In genomic region chr10:119378737-119379067, GRCh38 we compare ENCODE assay signal across 23 cellular contexts.
DNase-seq lines count a peak whose midpoint lies in the region; ATAC-seq and TF ChIP-seq lines count a peak whose summit lies in the region.
"Had no signal": no experiment of that assay in that cellular context is flagged by ENCODE, and none has a peak within 500 bp of the region (broad histone marks: within the 10 kb centered on the region; RNA-seq: fewer than 3 reads in every experiment).

No MANE protein-coding gene starts in this region.

- no peak overlapping the region for H2BK120ac ChIP-seq in neuronal stem cell (ENCODE audit: low read depth, low read length)

- H3K18ac ChIP-seq in neuronal stem cell (ENCODE audit: low read length): no peak overlapping the region

- ATAC-seq in Right ventricle myocardium superior (ENCODE audit: poor library complexity): peak; percentile 48
- ATAC-seq in GM21515 (IDR thresholded peaks at IDR 0.05; ENCODE audit: unreplicated experiment): no peak

- H3K14ac ChIP-seq in neuronal stem cell (ENCODE audit: low read length): no peak overlapping the region

- TF ChIP-seq EP300 in tibial nerve (IDR thresholded peaks at IDR 0.05): no peak

- H2AK5ac ChIP-seq in neuronal stem cell (ENCODE audit: low read depth, low read length): peak overlapping the region; percentile 33

- peak overlapping the region; percentile 54 for H3K27ac Mint-ChIP-seq in activated naive CD4-positive, alpha-beta T cell treated with anti-CD3 and anti-CD28 coated beads, Interleukin-2, amount 50 U/mL, for 24 hours
- H3K27ac Mint-ChIP-seq: activated naive CD8-positive, alpha-beta T cell treated with anti-CD3 and anti-CD28 coated beads for 36 hours; endodermal cell had no signal

- peaks cover 7 to 19% of the 10 kb centered on the region in 2 donors for H3K4me1 ChIP-seq in neuronal stem cell (ENCODE audit: control insufficient read depth in 2 of 2, insufficient read depth in 1 of 2, low read depth in 1 of 2, low read length in 2 of 2)
- H3K4me1 ChIP-seq in tibial nerve: peaks cover 0 to 57% (median 11%) of the 10 kb centered on the region in 4 donors
- no peaks in the 10 kb centered on the region for H3K4me1 ChIP-seq in uterus
- H3K4me1 ChIP-seq: right lobe of liver had no signal

- H4K91ac ChIP-seq in neuronal stem cell (ENCODE audit: low read depth, low read length, poor library complexity): no peak overlapping the region

- no peak overlapping the region for H2BK12ac ChIP-seq in neuronal stem cell (ENCODE audit: low read length)

- H3K27me3 ChIP-seq in neuronal stem cell (ENCODE audit: control insufficient read depth in 3 of 3, insufficient read depth in 3 of 3, low read depth in 1 of 3, low read length in 3 of 3) (no peaks in the 10 kb centered on the region), tibial nerve (no peaks in the 10 kb centered on the region), uterus (no peaks in the 10 kb centered on the region)
- H3K27me3 ChIP-seq: cardiac muscle cell, right lobe of liver, transverse colon had no signal

- H3K4ac ChIP-seq in neuronal stem cell (ENCODE audit: low read length): no peak overlapping the region

- H2AFZ ChIP-seq in neuronal stem cell (ENCODE audit: low read length): no peak overlapping the region

- H3K9me3 ChIP-seq in neuronal stem cell (replicated peaks in 1 of 2; ENCODE audit: control insufficient read depth in 2 of 2, insufficient read depth in 1 of 2, low read depth in 1 of 2, low read length in 2 of 2): peaks cover 0 to 6% of the 10 kb centered on the region in 2 donors
- H3K9me3 ChIP-seq in tibial nerve: no peaks in the 10 kb centered on the region
- no peaks in the 10 kb centered on the region for H3K9me3 ChIP-seq in uterus
- H3K9me3 ChIP-seq: right lobe of liver, transverse colon had no signal

- H3K9ac ChIP-seq in neuronal stem cell (ENCODE audit: low read depth, low read length, poor library complexity): no peak overlapping the region

- no peak overlapping the region for H2BK15ac ChIP-seq in neuronal stem cell (ENCODE audit: low read length)

- H3K23ac ChIP-seq in neuronal stem cell (ENCODE audit: low read depth, low read length, poor library complexity): no peak overlapping the region

- H4K8ac ChIP-seq in neuronal stem cell (ENCODE audit: low read depth, low read length): no peak overlapping the region

- peaks cover 14% of the 10 kb centered on the region for H3K36me3 Mint-ChIP-seq in activated naive CD4-positive, alpha-beta T cell treated with anti-CD3 and anti-CD28 coated beads, Interleukin-2, amount 50 U/mL, for 24 hours

- no peaks in the 10 kb centered on the region for H3K27me3 Mint-ChIP-seq in activated naive CD4-positive, alpha-beta T cell treated with anti-CD3 and anti-CD28 coated beads, Interleukin-2, amount 50 U/mL, for 24 hours
- H3K27me3 Mint-ChIP-seq: activated naive CD8-positive, alpha-beta T cell treated with anti-CD3 and anti-CD28 coated beads for 36 hours had no signal

- H3K79me1 ChIP-seq in neuronal stem cell (ENCODE audit: low read depth, low read length): no peaks in the 10 kb centered on the region

- WGBS in neuronal stem cell (ENCODE audit: extremely low coverage in 2 of 2, insufficient read length in 2 of 2, insufficient replicate concordance in 1 of 2), 2 donors: no CpG with 5 or more reads among the region's 8 CpGs
- 96 to 98% methylated on average over 6 of the region's 8 CpGs for WGBS in tibial nerve, 2 donors

- intact Hi-C loops in Right ventricle myocardium superior (cut with DNase I): no loop called here
- intact Hi-C loops in uterus (cut with DNase I; ENCODE audit: low total_unique reads): no loop called here

- H2BK5ac ChIP-seq in neuronal stem cell (ENCODE audit: low read length): no peak overlapping the region

- H3K4me3 ChIP-seq in neuronal stem cell (ENCODE audit: low read length in 2 of 2) (no peak overlapping the region), tibial nerve (no peak overlapping the region), uterus (no peak overlapping the region)
- H3K4me3 ChIP-seq: cardiac muscle cell, right lobe of liver, transverse colon had no signal

- no peak overlapping the region for H3K4me2 ChIP-seq in neuronal stem cell (ENCODE audit: insufficient read depth, low read length, poor library complexity, severe bottlenecking)

- H3K9me3 Mint-ChIP-seq in activated naive CD4-positive, alpha-beta T cell treated with anti-CD3 and anti-CD28 coated beads, Interleukin-2, amount 50 U/mL, for 24 hours: no peaks in the 10 kb centered on the region
- H3K9me3 Mint-ChIP-seq: activated naive CD8-positive, alpha-beta T cell treated with anti-CD3 and anti-CD28 coated beads for 36 hours; endodermal cell; neural crest cell had no signal

- no peak overlapping the region for H3K27ac ChIP-seq in neuronal stem cell (replicated peaks; ENCODE audit: low read length)
- H3K27ac ChIP-seq in tibial nerve: peak overlapping the region in 3 of 4 donors; percentile 7 to 59 (median 21)
- H3K27ac ChIP-seq in uterus: no peak overlapping the region
- H3K27ac ChIP-seq: cardiac muscle cell, right lobe of liver had no signal

- H3K36me3 ChIP-seq in neuronal stem cell (replicated peaks in 1 of 2; ENCODE audit: control insufficient read depth in 2 of 2, insufficient read depth in 2 of 2, low read length in 2 of 2): peaks cover 0 to 3% of the 10 kb centered on the region in 2 donors
- peaks cover 0 to 26% (median 0%) of the 10 kb centered on the region in 3 donors for H3K36me3 ChIP-seq in tibial nerve
- H3K36me3 ChIP-seq in uterus: no peaks in the 10 kb centered on the region
- H3K36me3 ChIP-seq: cardiac muscle cell, right lobe of liver, transverse colon had no signal

- TF ChIP-seq POLR2A in tibial nerve (IDR thresholded peaks at IDR 0.05) (no peak), uterus (IDR thresholded peaks at IDR 0.05) (no peak)

- no peak overlapping the region for H3K4me3 Mint-ChIP-seq in activated naive CD4-positive, alpha-beta T cell treated with anti-CD3 and anti-CD28 coated beads, Interleukin-2, amount 50 U/mL, for 24 hours
- H3K4me3 Mint-ChIP-seq: activated naive CD8-positive, alpha-beta T cell treated with anti-CD3 and anti-CD28 coated beads for 36 hours; endodermal cell; neural crest cell had no signal

- peaks cover 50% of the 10 kb centered on the region for H3K4me1 Mint-ChIP-seq in activated naive CD4-positive, alpha-beta T cell treated with anti-CD3 and anti-CD28 coated beads, Interleukin-2, amount 50 U/mL, for 24 hours

- TF ChIP-seq CTCF in tibial nerve (IDR thresholded peaks at IDR 0.05) (no peak), uterus (IDR thresholded peaks at IDR 0.05) (no peak)

- DNase-seq in activated naive CD4-positive, alpha-beta T cell treated with anti-CD3 and anti-CD28 coated beads, Interleukin-2, amount 50 U/mL, for 16 hours: no peak
- peak; percentile 48 for DNase-seq in Right ventricle myocardium superior
- DNase-seq in neuronal stem cell (ENCODE audit: low spot score): no peak
- DNase-seq in tibial nerve (ENCODE audit: low spot score in 2 of 2): no peak
- DNase-seq in uterus: no peak
- no peak for DNase-seq in T-helper 9 cell
- DNase-seq: 8988T; activated CD4-positive, alpha-beta T cell treated with anti-CD3 and anti-CD28 coated beads, Interleukin-2, amount 50 U/mL, for 48 hours; activated naive CD8-positive, alpha-beta T cell treated with anti-CD3 and anti-CD28 coated beads for 36 hours; activated T-cell treated with anti-CD3 and anti-CD28 coated beads, Interleukin-2, amount 50 U/mL, for 48 hours; DND-41; endodermal cell; foreskin fibroblast; mammary epithelial cell; NCI-H1105; right lobe of liver; stimulated activated CD4-positive, alpha-beta T cell treated with anti-CD3 and anti-CD28 coated beads, Interleukin-4, amount 100 ng/mL, for 1 hour; stimulated activated CD8-positive, alpha-beta memory T cell treated with anti-CD3 and anti-CD28 coated beads, Interleukin-4, amount 100 ng/mL, for 48 hours; transverse colon had no signal

Comparison
In these comparisons a context has a peak if more than half of its experiments do, and no peak if none do; other contexts are left out.
1. H3K27ac ChIP-seq: peak in tibial nerve (3 of 4); none in neuronal stem cell (single experiment) and uterus (0 of 2).